22 cellular contexts compared by ENCODE assay signal in the genomic region with DNA sequence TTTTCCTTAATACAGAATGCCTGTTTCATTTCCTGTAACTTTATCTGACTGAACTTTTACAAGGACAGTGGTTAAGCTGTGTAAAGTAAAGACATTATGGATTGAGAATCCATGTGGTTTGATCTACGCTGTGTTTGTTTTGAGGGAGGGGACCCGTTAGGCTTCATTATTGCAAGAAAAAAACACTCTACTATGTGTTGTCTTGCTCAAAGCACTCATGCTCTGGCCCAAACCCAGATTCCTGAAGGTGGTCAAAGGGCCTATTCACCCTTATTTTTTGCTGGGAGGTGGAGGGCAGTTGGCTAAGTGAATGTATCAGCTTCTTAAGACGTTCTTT. TPM values are rescaled to one million over a fixed set of nuclear protein-coding genes. Genes with fewer than 3 reads are reported as not detected.
DNase-seq lines count a peak whose midpoint lies in the region; ATAC-seq, FAIRE-seq and TF ChIP-seq lines count a peak whose summit lies in the region.
"Had no signal": no experiment of that assay in that cellular context is flagged by ENCODE, and none has a peak within 500 bp of the region (broad histone marks: within the 10 kb centered on the region; RNA-seq: fewer than 3 reads in every experiment).

No MANE protein-coding gene starts in this region.

- DNase-seq in NCI-H146 (lab: John Stamatoyannopoulos, UW) (peak; percentile 22), NCI-H146 treated with DMSO at 0.1 percent for 48 hours (lab: John Stamatoyannopoulos, UW; ENCODE audit: unreplicated experiment) (no peak), HepG2 (ENCODE audit: low spot score) (no peak), right lobe of liver (no peak), epithelial cell of prostate (ENCODE audit: low read depth, low spot score) (no peak), NCI-H526 treated with DMSO at 0.1 percent for 48 hours (lab: John Stamatoyannopoulos, UW) (no peak), left lung (no peak)
- DNase-seq: CD8-positive, alpha-beta memory T cell; GF-D8; GM23248; NCI-H1092; NCI-H1694; NCI-H345; NCI-H526; SK-N-SH had no signal

- H2AFZ ChIP-seq in HepG2 (ENCODE audit: low read length): no peak overlapping the region
- H2AFZ ChIP-seq: GM23248 had no signal

- peaks cover 71% of the 10 kb centered on the region for H4K20me1 ChIP-seq in HepG2 (ENCODE audit: insufficient read depth, low read length)

- TF ChIP-seq EP300 in HepG2 (IDR thresholded peaks at IDR 0.05; ENCODE audit: low read depth in 2 of 2, low read length in 2 of 2) (no peak), HepG2 (CRISPR knock-in tag; IDR thresholded peaks at IDR 0.05; ENCODE audit: borderline replicate concordance) (no peak)

- FAIRE-seq in HepG2 (lab: Jason Lieb, UNC): no peak
- FAIRE-seq: A204.1, GM12891, GM18507 had no signal

- TF ChIP-seq POLR2A in HepG2 (IDR thresholded peaks at IDR 0.05; ENCODE audit: insufficient read depth in 1 of 2, low read depth in 2 of 2, low read length in 2 of 2) (no peak), right lobe of liver (IDR thresholded peaks at IDR 0.05) (no peak)

- no peak for TF ChIP-seq CTCF in HepG2 (CRISPR knock-in tag; IDR thresholded peaks at IDR 0.05)
- no peak for TF ChIP-seq CTCF in right lobe of liver (IDR thresholded peaks at IDR 0.05)
- TF ChIP-seq CTCF in left lung (IDR thresholded peaks at IDR 0.05): no peak

- peaks cover 61% of the 10 kb centered on the region for H3K79me2 ChIP-seq in HepG2 (ENCODE audit: insufficient read depth, low read length)

- H3K27me3 ChIP-seq in HepG2 (ENCODE audit: control insufficient read depth in 1 of 2, insufficient read depth in 2 of 2, low read length in 2 of 2): no peaks in the 10 kb centered on the region
- no peaks in the 10 kb centered on the region for H3K27me3 ChIP-seq in right lobe of liver
- H3K27me3 ChIP-seq in left lung: no peaks in the 10 kb centered on the region
- H3K27me3 ChIP-seq: BLaER1 had no signal

- no peak for ATAC-seq in HepG2
- no peak for ATAC-seq in right lobe of liver
- no peak for ATAC-seq in HG03159 (IDR thresholded peaks at IDR 0.05; ENCODE audit: unreplicated experiment)
- no peak for ATAC-seq in left lung
- ATAC-seq: HCT116 had no signal

- CTCF ChIA-PET in HepG2 (lab: Yijun Ruan, JAX; ENCODE audit: low intra/inter-chr PET ratio, low total read pairs): no interaction called here

- no peak overlapping the region for H3K4me2 ChIP-seq in HepG2 (ENCODE audit: low read depth, low read length)
- H3K4me2 ChIP-seq: BLaER1, KMS-11, SK-N-SH had no signal

- intact Hi-C loops in HepG2 (cut with micrococcal nuclease; ENCODE audit: unreplicated experiment): no loop called here
- intact Hi-C loops in right lobe of liver (cut with DNase I): no loop called here
- intact Hi-C loops in left lung (cut with DNase I): no loop called here

- TF ChIP-seq RAD21 in HepG2 (CRISPR knock-in tag; IDR thresholded peaks at IDR 0.05): no peak

- H3K4me3 ChIP-seq in HepG2 (replicated peaks in 1 of 3; ENCODE audit: insufficient read depth in 1 of 3, low read depth in 2 of 3, low read length in 3 of 3) (no peak overlapping the region), right lobe of liver (no peak overlapping the region), left lung (no peak overlapping the region)
- H3K4me3 ChIP-seq: BLaER1, GM23248 had no signal

- H3K9me3 ChIP-seq in HepG2 (ENCODE audit: low read length) (no peaks in the 10 kb centered on the region), right lobe of liver (no peaks in the 10 kb centered on the region), left lung (no peaks in the 10 kb centered on the region)
- H3K9me3 ChIP-seq: BLaER1, SK-N-SH had no signal

- peaks cover 82% of the 10 kb centered on the region for H3K4me1 ChIP-seq in HepG2 (ENCODE audit: insufficient read depth, low read length)
- H3K4me1 ChIP-seq in right lobe of liver: peaks cover 0 to 44% (median 22%) of the 10 kb centered on the region in 4 donors
- H3K4me1 ChIP-seq in left lung: peaks cover 23 to 83% of the 10 kb centered on the region in 2 donors
- H3K4me1 ChIP-seq: BLaER1 had no signal

- H3K27ac ChIP-seq in HepG2 (ENCODE audit: extremely low read length, insufficient read depth, low read length): no peak overlapping the region
- no peak overlapping the region for H3K27ac ChIP-seq in right lobe of liver
- H3K27ac ChIP-seq in epithelial cell of prostate: peak overlapping the region; percentile 19
- H3K27ac ChIP-seq in left lung: no peak overlapping the region
- H3K27ac ChIP-seq: BLaER1, GM23248, KMS-11 had no signal

- H3K36me3 ChIP-seq in HepG2 (replicated peaks in 1 of 2; ENCODE audit: control insufficient read depth in 1 of 2, insufficient read depth in 2 of 2, low read length in 2 of 2): peaks cover 12 to 44% of the 10 kb centered on the region in 2 experiments
- peaks cover 10 to 33% (median 16%) of the 10 kb centered on the region in 4 donors for H3K36me3 ChIP-seq in right lobe of liver
- H3K36me3 ChIP-seq in left lung: peaks cover 3 to 64% of the 10 kb centered on the region in 2 donors

- no TSS peak for BruUV-seq in HepG2 (replicated peaks; lab: Mats Ljungman, UMichigan)

- in situ Hi-C loops in HepG2 (cut with HindIII; ENCODE audit: extremely low pct_ligation_motif_present, low pct_unique_long_range_greater_than_20kb): no loop called here

- H3K9ac ChIP-seq in HepG2 (ENCODE audit: insufficient read depth, low read depth, low read length): no peak overlapping the region
- H3K9ac ChIP-seq: BLaER1, GM23248, KMS-11, SK-N-SH had no signal

- 72% methylated on average over 3 of the region's 3 CpGs for WGBS in HepG2 (ENCODE audit: low lambda C conversion rate)
- WGBS in right lobe of liver (ENCODE audit: insufficient coverage, low coverage, low lambda C conversion rate, missing lambda C conversion rate): 79% methylated on average over 3 of the region's 3 CpGs

- POLR2A ChIA-PET in HepG2 (lab: Yijun Ruan, JAX): no interaction called here

RNA-seq across cellular contexts. Expression of a gene that starts 11.9 kb away (rescaled TPM):
- total RNA-seq in HepG2 (2016; rRNA removed; fragmentation: Illumina TruSeq; extraction: Trizol) (62.5 and 86.7 TPM in 2 replicates), right lobe of liver (100 to 1,000 TPM in 2 of 6 experiments, 10 to 100 TPM in 4; 70.8 to 111 (median 90.2) TPM), left lung (100 to 1,000 TPM; 208 to 218 TPM)
- 36.2 and 39.7 TPM in 2 replicates for total RNA-seq in HepG2 (2016; cell fraction: cytosol; rRNA removed; fragmentation: Illumina TruSeq; extraction: Trizol; ENCODE audit: low read depth)
- total RNA-seq in HepG2 (2016; cell fraction: insoluble cytoplasmic fraction; rRNA removed; fragmentation: Illumina TruSeq; extraction: Trizol): 66.2 and 77.2 TPM in 2 replicates
- 104 and 107 TPM in 2 replicates for total RNA-seq in HepG2 (2016; cell fraction: membrane; rRNA removed; fragmentation: Illumina TruSeq; extraction: Trizol)
- 47.6 and 55.6 TPM in 2 replicates for total RNA-seq in HepG2 (2016; cell fraction: nucleus; rRNA removed; fragmentation: Illumina TruSeq; extraction: Trizol)
- 74.5 and 88.0 TPM in 2 replicates for polyA plus RNA-seq in HepG2 (2011; rRNA removed)
- polyA plus RNA-seq in HepG2 (2011; cell fraction: cytosol; rRNA removed): 62.6 and 91.2 TPM in 2 replicates
- polyA plus RNA-seq in HepG2 (2011; cell fraction: nucleus; rRNA removed): 126 and 135 TPM in 2 replicates
- polyA plus RNA-seq in HepG2 (2012): 103 and 107 TPM in 2 replicates
- 32.5 and 32.6 TPM in 2 replicates for polyA plus RNA-seq in HepG2 (2016; cell fraction: cytosol; fragmentation: Illumina TruSeq; extraction: Trizol; ENCODE audit: low read depth)
- polyA plus RNA-seq in HepG2 (2016; cell fraction: insoluble cytoplasmic fraction; fragmentation: Illumina TruSeq; extraction: Trizol; ENCODE audit: low read depth): 103 and 119 TPM in 2 replicates
- polyA plus RNA-seq in HepG2 (2016; cell fraction: membrane; fragmentation: Illumina TruSeq; extraction: Trizol; ENCODE audit: low read depth): 97.5 and 104 TPM in 2 replicates
- polyA plus RNA-seq in HepG2 (2016; cell fraction: nucleus; fragmentation: Illumina TruSeq; extraction: Trizol; ENCODE audit: insufficient read depth, low read depth): 115 and 120 TPM in 2 replicates
- polyA minus RNA-seq in HepG2 (2011; rRNA and poly(A)+ RNA removed; ENCODE audit: low replicate concordance): 124 and 137 TPM in 2 replicates
- polyA minus RNA-seq in HepG2 (2011; cell fraction: cytosol; rRNA and poly(A)+ RNA removed): 65.4 and 101 TPM in 2 replicates
- 93.5 and 100 TPM in 2 replicates for polyA minus RNA-seq in HepG2 (2011; cell fraction: nucleus; rRNA and poly(A)+ RNA removed)

RNA-seq across cellular contexts. Expression of a gene that starts 17.1 kb away (rescaled TPM):
- total RNA-seq in HepG2 (2016; rRNA removed; fragmentation: Illumina TruSeq; extraction: Trizol) (41.5 and 59.8 TPM in 2 replicates), right lobe of liver (10 to 100 TPM; 21.6 to 37.9 (median 31.0) TPM), left lung (10 to 100 TPM; 23.1 to 27.9 TPM)
- 8.7 and 10.8 TPM in 2 replicates for total RNA-seq in HepG2 (2016; cell fraction: cytosol; rRNA removed; fragmentation: Illumina TruSeq; extraction: Trizol; ENCODE audit: low read depth)
- 43.6 and 64.0 TPM in 2 replicates for total RNA-seq in HepG2 (2016; cell fraction: insoluble cytoplasmic fraction; rRNA removed; fragmentation: Illumina TruSeq; extraction: Trizol)
- total RNA-seq in HepG2 (2016; cell fraction: membrane; rRNA removed; fragmentation: Illumina TruSeq; extraction: Trizol): 18.6 and 20.4 TPM in 2 replicates
- total RNA-seq in HepG2 (2016; cell fraction: nucleus; rRNA removed; fragmentation: Illumina TruSeq; extraction: Trizol): 16.9 and 17.7 TPM in 2 replicates
- 27.6 and 36.4 TPM in 2 replicates for polyA plus RNA-seq in HepG2 (2011; rRNA removed)
- 21.5 and 30.8 TPM in 2 replicates for polyA plus RNA-seq in HepG2 (2011; cell fraction: cytosol; rRNA removed)
- 7.0 and 10.9 TPM in 2 replicates for polyA plus RNA-seq in HepG2 (2011; cell fraction: nucleus; rRNA removed)
- polyA plus RNA-seq in HepG2 (2012): 30.7 and 41.3 TPM in 2 replicates
- 6.7 and 7.2 TPM in 2 replicates for polyA plus RNA-seq in HepG2 (2016; cell fraction: cytosol; fragmentation: Illumina TruSeq; extraction: Trizol; ENCODE audit: low read depth)
- polyA plus RNA-seq in HepG2 (2016; cell fraction: insoluble cytoplasmic fraction; fragmentation: Illumina TruSeq; extraction: Trizol; ENCODE audit: low read depth): 48.1 and 57.1 TPM in 2 replicates
- polyA plus RNA-seq in HepG2 (2016; cell fraction: membrane; fragmentation: Illumina TruSeq; extraction: Trizol; ENCODE audit: low read depth): 13.5 and 13.8 TPM in 2 replicates
- polyA plus RNA-seq in HepG2 (2016; cell fraction: nucleus; fragmentation: Illumina TruSeq; extraction: Trizol; ENCODE audit: insufficient read depth, low read depth): 23.9 and 28.2 TPM in 2 replicates
- 13.5 and 14.6 TPM in 2 replicates for polyA minus RNA-seq in HepG2 (2011; rRNA and poly(A)+ RNA removed; ENCODE audit: low replicate concordance)
- polyA minus RNA-seq in HepG2 (2011; cell fraction: cytosol; rRNA and poly(A)+ RNA removed): 11.5 and 13.0 TPM in 2 replicates
- polyA minus RNA-seq in HepG2 (2011; cell fraction: nucleus; rRNA and poly(A)+ RNA removed): 17.9 and 19.7 TPM in 2 replicates

RNA-seq across cellular contexts. Expression of a gene that starts 35.2 kb away (rescaled TPM):
- total RNA-seq in HepG2 (2016; rRNA removed; fragmentation: Illumina TruSeq; extraction: Trizol) (54.3 and 61.3 TPM in 2 replicates), right lobe of liver (10 to 100 TPM; 14.2 to 29.2 (median 23.0) TPM), left lung (10 to 100 TPM; 37.9 to 40.6 TPM)
- total RNA-seq in HepG2 (2016; cell fraction: cytosol; rRNA removed; fragmentation: Illumina TruSeq; extraction: Trizol; ENCODE audit: low read depth): 9.2 and 10.3 TPM in 2 replicates
- 59.2 and 60.3 TPM in 2 replicates for total RNA-seq in HepG2 (2016; cell fraction: insoluble cytoplasmic fraction; rRNA removed; fragmentation: Illumina TruSeq; extraction: Trizol)
- 18.4 and 20.5 TPM in 2 replicates for total RNA-seq in HepG2 (2016; cell fraction: membrane; rRNA removed; fragmentation: Illumina TruSeq; extraction: Trizol)
- 45.0 and 46.6 TPM in 2 replicates for total RNA-seq in HepG2 (2016; cell fraction: nucleus; rRNA removed; fragmentation: Illumina TruSeq; extraction: Trizol)
- polyA plus RNA-seq in HepG2 (2011; rRNA removed): 43.4 and 45.6 TPM in 2 replicates
- 45.5 and 48.2 TPM in 2 replicates for polyA plus RNA-seq in HepG2 (2011; cell fraction: cytosol; rRNA removed)
- 40.9 and 54.0 TPM in 2 replicates for polyA plus RNA-seq in HepG2 (2011; cell fraction: nucleus; rRNA removed)
- 20.8 and 21.7 TPM in 2 replicates for polyA plus RNA-seq in HepG2 (2012)
- polyA plus RNA-seq in HepG2 (2016; cell fraction: cytosol; fragmentation: Illumina TruSeq; extraction: Trizol; ENCODE audit: low read depth): 9.2 and 9.4 TPM in 2 replicates
- 54.6 and 56.2 TPM in 2 replicates for polyA plus RNA-seq in HepG2 (2016; cell fraction: insoluble cytoplasmic fraction; fragmentation: Illumina TruSeq; extraction: Trizol; ENCODE audit: low read depth)
- polyA plus RNA-seq in HepG2 (2016; cell fraction: membrane; fragmentation: Illumina TruSeq; extraction: Trizol; ENCODE audit: low read depth): 15.0 and 15.5 TPM in 2 replicates
- 87.8 and 95.7 TPM in 2 replicates for polyA plus RNA-seq in HepG2 (2016; cell fraction: nucleus; fragmentation: Illumina TruSeq; extraction: Trizol; ENCODE audit: insufficient read depth, low read depth)
- polyA minus RNA-seq in HepG2 (2011; rRNA and poly(A)+ RNA removed; ENCODE audit: low replicate concordance): 17.2 and 66.7 TPM in 2 replicates
- polyA minus RNA-seq in HepG2 (2011; cell fraction: cytosol; rRNA and poly(A)+ RNA removed): 7.9 and 13.5 TPM in 2 replicates
- 13.8 and 16.9 TPM in 2 replicates for polyA minus RNA-seq in HepG2 (2011; cell fraction: nucleus; rRNA and poly(A)+ RNA removed)

RNA-seq across cellular contexts. Expression of a gene that starts 50.1 kb away (rescaled TPM):
- total RNA-seq in HepG2 (2016; rRNA removed; fragmentation: Illumina TruSeq; extraction: Trizol): 271 and 403 TPM in 2 replicates
- 125 and 176 TPM in 2 replicates for total RNA-seq in HepG2 (2016; cell fraction: cytosol; rRNA removed; fragmentation: Illumina TruSeq; extraction: Trizol; ENCODE audit: low read depth)
- total RNA-seq in HepG2 (2016; cell fraction: insoluble cytoplasmic fraction; rRNA removed; fragmentation: Illumina TruSeq; extraction: Trizol): 277 and 420 TPM in 2 replicates
- 174 and 230 TPM in 2 replicates for total RNA-seq in HepG2 (2016; cell fraction: membrane; rRNA removed; fragmentation: Illumina TruSeq; extraction: Trizol)
- 119 and 123 TPM in 2 replicates for total RNA-seq in HepG2 (2016; cell fraction: nucleus; rRNA removed; fragmentation: Illumina TruSeq; extraction: Trizol)
- polyA plus RNA-seq in HepG2 (2011; rRNA removed): 294 and 318 TPM in 2 replicates
- polyA plus RNA-seq in HepG2 (2011; cell fraction: cytosol; rRNA removed): 305 and 402 TPM in 2 replicates
- polyA plus RNA-seq in HepG2 (2011; cell fraction: nucleus; rRNA removed): 130 and 152 TPM in 2 replicates
- 350 and 505 TPM in 2 replicates for polyA plus RNA-seq in HepG2 (2012)
- polyA plus RNA-seq in HepG2 (2016; cell fraction: cytosol; fragmentation: Illumina TruSeq; extraction: Trizol; ENCODE audit: low read depth): 240 and 370 TPM in 2 replicates
- polyA plus RNA-seq in HepG2 (2016; cell fraction: insoluble cytoplasmic fraction; fragmentation: Illumina TruSeq; extraction: Trizol; ENCODE audit: low read depth): 862 and 951 TPM in 2 replicates
- polyA plus RNA-seq in HepG2 (2016; cell fraction: membrane; fragmentation: Illumina TruSeq; extraction: Trizol; ENCODE audit: low read depth): 322 and 411 TPM in 2 replicates
- polyA plus RNA-seq in HepG2 (2016; cell fraction: nucleus; fragmentation: Illumina TruSeq; extraction: Trizol; ENCODE audit: insufficient read depth, low read depth): 362 and 385 TPM in 2 replicates
- polyA minus RNA-seq in HepG2 (2011; rRNA and poly(A)+ RNA removed; ENCODE audit: low replicate concordance): 59.5 and 114 TPM in 2 replicates
- polyA minus RNA-seq in HepG2 (2011; cell fraction: cytosol; rRNA and poly(A)+ RNA removed): 80.5 and 87.3 TPM in 2 replicates
- polyA minus RNA-seq in HepG2 (2011; cell fraction: nucleus; rRNA and poly(A)+ RNA removed): 57.0 and 67.4 TPM in 2 replicates
- 100 to 1,000 TPM in 5 of 6 experiments, 10 to 100 TPM in 1; 85.0 to 189 (median 164) TPM for total RNA-seq in right lobe of liver
- 100 to 1,000 TPM; 342 to 352 TPM for total RNA-seq in left lung
